In the genomic region with DNA sequence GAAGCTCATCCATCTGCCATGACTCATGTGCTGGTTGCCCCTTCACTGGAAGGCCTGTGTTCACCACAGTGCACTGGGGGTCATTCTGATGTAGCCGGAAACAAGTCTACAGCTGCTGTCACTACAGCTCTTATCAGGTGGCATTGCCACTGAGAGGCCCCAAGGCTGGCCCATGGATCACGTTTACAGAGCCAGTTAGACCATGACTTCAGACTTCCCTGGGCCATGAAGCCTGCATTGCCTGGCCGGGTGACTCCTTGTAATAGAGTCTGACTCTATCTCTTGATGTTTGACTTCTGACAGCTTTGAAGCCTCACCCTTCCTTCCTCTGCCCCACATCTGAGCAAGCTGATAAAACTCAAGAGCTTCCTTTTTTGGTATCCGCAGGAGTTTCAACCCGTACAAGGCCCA, we compare ENCODE assay signal across 12 cellular contexts.
DNase-seq lines count a peak whose midpoint lies in the region; ATAC-seq lines count a peak whose summit lies in the region.
"Had no signal": no experiment of that assay in that cellular context is flagged by ENCODE, and none has a peak within 500 bp of the region (broad histone marks: within the 10 kb centered on the region; RNA-seq: fewer than 3 reads in every experiment).

No MANE protein-coding gene starts in this region.

- DNase-seq in activated naive CD4-positive, alpha-beta T cell treated with anti-CD3 and anti-CD28 coated beads for 36 hours, result peak; percentile 14
- no peak for DNase-seq in activated naive CD4-positive, alpha-beta T cell (lab: John Stamatoyannopoulos, UW)
- DNase-seq in T-cell (peak in 12 of 34 experiments; percentile 1 to 9 (median 4)), Right ventricle myocardium inferior (ENCODE audit: missing footprints) (peak; percentile 50), NAMALWA (ENCODE audit: low spot score) (no peak)
- DNase-seq in stimulated activated naive B cell treated with anti-CD40 and anti-IgM and Interleukin-4, amounts not matched to agents 10 μg/mL and 1 μg/mL and 100 μg/mL, for 72 hours, result no peak
- DNase-seq in activated effector memory CD4-positive, alpha-beta T cell treated with anti-CD3 and anti-CD28 coated beads, Interleukin-2, amount 50 U/mL, for 16 hours, result no peak

- H3K27me3 Mint-ChIP-seq in activated naive CD4-positive, alpha-beta T cell treated with anti-CD3 and anti-CD28 coated beads for 36 hours (ENCODE audit: low read depth), result no peaks in the 10 kb centered on the region
- no peaks in the 10 kb centered on the region for H3K27me3 Mint-ChIP-seq in T-cell
- H3K27me3 Mint-ChIP-seq in stimulated activated naive B cell treated with anti-CD40 and anti-IgM and Interleukin-4, amounts not matched to agents 10 μg/mL and 1 μg/mL and 100 μg/mL, for 72 hours, result no peaks in the 10 kb centered on the region

- POLR2A ChIA-PET in T-cell (lab: Charles Lee), result no interaction called here

- intact Hi-C loops in activated naive CD4-positive, alpha-beta T cell treated with anti-CD3 and anti-CD28 coated beads for 36 hours (cut with micrococcal nuclease), result no loop called here
- intact Hi-C loops in Right ventricle myocardium inferior (cut with DNase I), result no loop called here

- peak; percentile 72 to 87 (median 82) for ATAC-seq in T-cell (replicated peaks in 1 of 4)
- peak; percentile 60 for ATAC-seq in Right ventricle myocardium inferior
- no peak for ATAC-seq in stimulated activated naive B cell treated with anti-CD40 and anti-IgM and Interleukin-4, amounts not matched to agents 10 μg/mL and 1 μg/mL and 100 μg/mL, for 72 hours (replicated peaks)
- ATAC-seq in HG03139 (IDR thresholded peaks at IDR 0.05; ENCODE audit: unreplicated experiment), result no peak
- ATAC-seq: gastroesophageal sphincter, left lobe of liver, Panc1, WTC11 had no signal

- H3K36me3 Mint-ChIP-seq in activated naive CD4-positive, alpha-beta T cell treated with anti-CD3 and anti-CD28 coated beads for 36 hours (ENCODE audit: low read depth), result peaks cover 2% of the 10 kb centered on the region
- no peaks in the 10 kb centered on the region for H3K36me3 Mint-ChIP-seq in T-cell
- no peaks in the 10 kb centered on the region for H3K36me3 Mint-ChIP-seq in stimulated activated naive B cell treated with anti-CD40 and anti-IgM and Interleukin-4, amounts not matched to agents 10 μg/mL and 1 μg/mL and 100 μg/mL, for 72 hours

- H3K4me3 Mint-ChIP-seq in activated naive CD4-positive, alpha-beta T cell treated with anti-CD3 and anti-CD28 coated beads for 36 hours, result no peak overlapping the region
- H3K4me3 Mint-ChIP-seq in T-cell, result peak overlapping the region in 1 of 3 donors; percentile 62
- no peak overlapping the region for H3K4me3 Mint-ChIP-seq in stimulated activated naive B cell treated with anti-CD40 and anti-IgM and Interleukin-4, amounts not matched to agents 10 μg/mL and 1 μg/mL and 100 μg/mL, for 72 hours
- H3K4me3 Mint-ChIP-seq: WTC11 had no signal

- no peak overlapping the region for H3K27ac Mint-ChIP-seq in activated naive CD4-positive, alpha-beta T cell treated with anti-CD3 and anti-CD28 coated beads for 36 hours
- peak overlapping the region; percentile 62 to 68 for H3K27ac Mint-ChIP-seq in T-cell
- peak overlapping the region; percentile 0 for H3K27ac Mint-ChIP-seq in stimulated activated naive B cell treated with anti-CD40 and anti-IgM and Interleukin-4, amounts not matched to agents 10 μg/mL and 1 μg/mL and 100 μg/mL, for 72 hours
- H3K27ac Mint-ChIP-seq: WTC11 had no signal

- CTCF ChIA-PET in activated naive CD4-positive, alpha-beta T cell treated with anti-CD3 and anti-CD28 coated beads for 36 hours (lab: Charles Lee), result no interaction called here
- CTCF ChIA-PET in T-cell (lab: Charles Lee), result interaction anchor here in 1 of 2 donors (0.5 kb wide), 1 partner anchor 475 kb away, joined by 3 read pairs; no protein-coding TSS in a partner anchor

- H3K4me1 Mint-ChIP-seq in activated naive CD4-positive, alpha-beta T cell treated with anti-CD3 and anti-CD28 coated beads for 36 hours (ENCODE audit: low read depth), result peaks cover 25% of the 10 kb centered on the region
- H3K4me1 Mint-ChIP-seq in T-cell, result peaks cover 22 to 28% (median 27%) of the 10 kb centered on the region in 3 donors
- H3K4me1 Mint-ChIP-seq in stimulated activated naive B cell treated with anti-CD40 and anti-IgM and Interleukin-4, amounts not matched to agents 10 μg/mL and 1 μg/mL and 100 μg/mL, for 72 hours, result peaks cover 0 to 2% of the 10 kb centered on the region in 2 donors
- H3K4me1 Mint-ChIP-seq: WTC11 had no signal

- H3K9me3 Mint-ChIP-seq in activated naive CD4-positive, alpha-beta T cell treated with anti-CD3 and anti-CD28 coated beads for 36 hours, result peaks cover 16% of the 10 kb centered on the region
- H3K9me3 Mint-ChIP-seq in T-cell, result peaks cover 5 to 18% (median 10%) of the 10 kb centered on the region in 3 donors
- peaks cover 11 to 23% of the 10 kb centered on the region in 2 donors for H3K9me3 Mint-ChIP-seq in stimulated activated naive B cell treated with anti-CD40 and anti-IgM and Interleukin-4, amounts not matched to agents 10 μg/mL and 1 μg/mL and 100 μg/mL, for 72 hours

Comparison
In these comparisons a context has a peak if more than half of its experiments do, and no peak if none do; other contexts are left out.
1. DNase-seq: peak in activated naive CD4-positive, alpha-beta T cell treated with anti-CD3 and anti-CD28 coated beads for 36 hours (single experiment) and Right ventricle myocardium inferior (single experiment); none in activated naive CD4-positive, alpha-beta T cell (0 of 4), stimulated activated naive B cell treated with anti-CD40 and anti-IgM and Interleukin-4, amounts not matched to agents 10 μg/mL and 1 μg/mL and 100 μg/mL, for 72 hours (single experiment), NAMALWA (single experiment) and activated effector memory CD4-positive, alpha-beta T cell treated with anti-CD3 and anti-CD28 coated beads, Interleukin-2, amount 50 U/mL, for 16 hours (single experiment).
2. ATAC-seq: peak in T-cell (4 of 4) and Right ventricle myocardium inferior (single experiment); none in stimulated activated naive B cell treated with anti-CD40 and anti-IgM and Interleukin-4, amounts not matched to agents 10 μg/mL and 1 μg/mL and 100 μg/mL, for 72 hours (0 of 2) and HG03139 (single experiment).